In the genomic region with DNA sequence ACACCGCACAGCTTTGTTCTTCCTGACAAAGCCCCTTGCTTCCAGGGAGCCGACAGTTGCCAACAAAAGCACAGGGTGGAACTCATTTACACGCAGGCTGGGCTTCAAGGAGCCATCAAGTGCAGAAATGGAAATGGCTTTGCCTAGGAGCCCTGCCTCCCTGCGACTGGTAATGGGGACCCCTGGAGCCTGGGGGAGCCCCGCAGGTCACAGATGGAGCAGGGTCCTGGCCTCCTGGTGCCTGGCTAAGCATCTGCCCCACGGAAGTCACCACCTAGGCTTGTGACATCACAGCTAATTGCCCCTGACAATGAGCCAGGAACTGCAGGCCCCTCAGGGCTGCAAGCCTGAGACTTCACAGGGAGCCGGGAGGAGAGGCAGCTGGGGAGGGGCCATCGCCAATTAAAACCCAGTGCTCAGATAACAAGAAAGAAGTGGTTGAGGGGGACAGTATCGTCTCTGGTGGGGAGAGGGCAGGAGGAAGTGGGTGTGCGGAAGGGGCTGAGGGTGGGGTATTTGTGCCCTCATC, we compare ENCODE assay signal across 11 cellular contexts.
DNase-seq lines count a peak whose midpoint lies in the region; ATAC-seq and TF ChIP-seq lines count a peak whose summit lies in the region.
"Had no signal": no experiment of that assay in that cellular context is flagged by ENCODE, and none has a peak within 500 bp of the region (broad histone marks: within the 10 kb centered on the region; RNA-seq: fewer than 3 reads in every experiment).

No MANE protein-coding gene starts in this region.

- no peaks in the 10 kb centered on the region for H3K36me3 ChIP-seq in iPS-20b (ENCODE audit: insufficient read depth, low read depth, low read length)
- H3K36me3 ChIP-seq in thyroid gland: no peaks in the 10 kb centered on the region

- H3K4me3 ChIP-seq in iPS-20b (ENCODE audit: low read length) (peak overlapping the region; percentile 54; the same call in 1 of the 2 replicates), thyroid gland (replicated peaks in 1 of 3) (no peak overlapping the region)

- DNase-seq in NCI-H524 (lab: John Stamatoyannopoulos, UW) (peak; percentile 40 to 59), NCI-H524 treated with DMSO at 0.1 percent for 48 hours (lab: John Stamatoyannopoulos, UW) (no peak), T-helper 17 cell (no peak), thyroid gland (peak; percentile 77 to 81)
- no peak for DNase-seq in stimulated activated CD4-positive, alpha-beta T cell treated with anti-CD3 and anti-CD28 coated beads, Interleukin-2, amount 100 ng/mL, for 48 hours
- DNase-seq: ACHN; NK-92 treated with Interleukin-12 subunit alpha and Interleukin-12 subunit beta, amount 100 ng/mL, for 24 hours had no signal

- peaks cover 17% of the 10 kb centered on the region for H3K4me1 Mint-ChIP-seq in T-helper 17 cell

- no peak for TF ChIP-seq CTCF in thyroid gland (IDR thresholded peaks at IDR 0.05)

- TF ChIP-seq POLR2A in thyroid gland (IDR thresholded peaks at IDR 0.05): no peak

- H3K27ac ChIP-seq in iPS-20b (ENCODE audit: low read length): peak overlapping the region; percentile 4
- H3K27ac ChIP-seq in thyroid gland: peak overlapping the region; percentile 81 to 93 (median 92)
- H3K27ac ChIP-seq: VCaP had no signal

- H3K4me1 ChIP-seq in iPS-20b (ENCODE audit: insufficient read depth, low read length): peaks cover 37% of the 10 kb centered on the region
- peaks cover 47 to 48% of the 10 kb centered on the region in 2 donors for H3K4me1 ChIP-seq in thyroid gland

- H3K36me3 Mint-ChIP-seq in T-helper 17 cell (ENCODE audit: low read depth): peaks cover 5% of the 10 kb centered on the region

- H3K4me3 Mint-ChIP-seq in T-helper 17 cell: peak overlapping the region; percentile 39

- 15 to 23% methylated on average over 7 to 8 of the region's 10 CpGs for WGBS in thyroid gland, 2 donors

- H3K9ac ChIP-seq in iPS-20b (ENCODE audit: low read depth, low read length): peak overlapping the region; percentile 68; the same call in 1 of the 2 replicates

- intact Hi-C loops in thyroid gland (cut with DNase I): loop anchor here (10.0 kb wide), 1 partner anchor 69 kb away; the partner anchor contains the start of gene NFAM1

- peaks cover 21% of the 10 kb centered on the region for H3K27me3 ChIP-seq in iPS-20b (ENCODE audit: insufficient read depth, low read length)
- H3K27me3 ChIP-seq in thyroid gland: no peaks in the 10 kb centered on the region

- peaks cover 39% of the 10 kb centered on the region for H3K27me3 Mint-ChIP-seq in T-helper 17 cell

- H3K27ac Mint-ChIP-seq in T-helper 17 cell: no peak overlapping the region

- ATAC-seq in T-helper 17 cell (no peak), HG02981 (IDR thresholded peaks at IDR 0.05; ENCODE audit: unreplicated experiment) (no peak), GM18517 (IDR thresholded peaks at IDR 0.05; ENCODE audit: unreplicated experiment) (no peak)

- H3K9me3 ChIP-seq in T-helper 17 cell (ENCODE audit: control insufficient read depth, low read length, poor library complexity, severe bottlenecking) (no peaks in the 10 kb centered on the region), iPS-20b (ENCODE audit: insufficient read depth, low read depth, low read length) (no peaks in the 10 kb centered on the region), thyroid gland (no peaks in the 10 kb centered on the region)

Comparison
In these comparisons a context has a peak if more than half of its experiments do, and no peak if none do; other contexts are left out.
1. DNase-seq: peak in NCI-H524 (2 of 2) and thyroid gland (2 of 2); none in NCI-H524 treated with DMSO at 0.1 percent for 48 hours (single experiment), T-helper 17 cell (0 of 3) and stimulated activated CD4-positive, alpha-beta T cell treated with anti-CD3 and anti-CD28 coated beads, Interleukin-2, amount 100 ng/mL, for 48 hours (0 of 2).